ENCODE assay signal across 1 cellular context in genomic region chr10:71266147-71266917, GRCh38.
A peak's percentile ranks its signal among the peaks of the same experiment; 100 is the strongest.
TF ChIP-seq lines count a peak whose summit lies in the region.

No MANE protein-coding gene starts in this region.

TF ChIP-seq in HEK293, 187 proteins besides CTCF, POLR2A, EP300 and RAD21 (continued from another document and continues in another):
- TF ChIP-seq PRDM10 (tag by site-specific recombination; IDR thresholded peaks at IDR 0.05): peak; percentile 77
- TF ChIP-seq HIC1 (tag by site-specific recombination; IDR thresholded peaks at IDR 0.05): no peak
- no peak for TF ChIP-seq ZNF521 (tag by site-specific recombination; IDR thresholded peaks at IDR 0.05)
- TF ChIP-seq ZBTB6 (tag by site-specific recombination; IDR thresholded peaks at IDR 0.05): 0 out of 2 replicates have a peak, but pooled peaks have one; percentile 46
- TF ChIP-seq ZNF704 (tag by site-specific recombination; IDR thresholded peaks at IDR 0.05): no peak
- no peak for TF ChIP-seq ZNF664 (tag by site-specific recombination; IDR thresholded peaks at IDR 0.05)
- TF ChIP-seq ZNF530 (tag by site-specific recombination; IDR thresholded peaks at IDR 0.05; ENCODE audit: low read depth): no peak
- no peak for TF ChIP-seq ZNF248 (tag by site-specific recombination; IDR thresholded peaks at IDR 0.05)
- TF ChIP-seq PATZ1 (tag by site-specific recombination; IDR thresholded peaks at IDR 0.05): peak; percentile 99
- no peak for TF ChIP-seq ZFP41 (tag by site-specific recombination; IDR thresholded peaks at IDR 0.05; ENCODE audit: borderline replicate concordance)
- no peak for TF ChIP-seq ZNF223 (tag by site-specific recombination; IDR thresholded peaks at IDR 0.05)
- TF ChIP-seq ZNF626 (tag by site-specific recombination; IDR thresholded peaks at IDR 0.05): no peak
- no peak for TF ChIP-seq AEBP2 (tag by site-specific recombination; IDR thresholded peaks at IDR 0.05; ENCODE audit: borderline replicate concordance)
- TF ChIP-seq ZNF624 (tag by site-specific recombination; IDR thresholded peaks at IDR 0.05): no peak
- TF ChIP-seq HOXA7 (CRISPR knock-in tag; IDR thresholded peaks at IDR 0.05; ENCODE audit: borderline replicate concordance): no peak
- TF ChIP-seq ZNF621 (tag by site-specific recombination; IDR thresholded peaks at IDR 0.05): no peak
- TF ChIP-seq GLI4 (tag by site-specific recombination; IDR thresholded peaks at IDR 0.05): no peak
- TF ChIP-seq PBX3 (CRISPR knock-in tag; IDR thresholded peaks at IDR 0.05): no peak
- TF ChIP-seq KLF9 (tag by site-specific recombination; IDR thresholded peaks at IDR 0.05; ENCODE audit: low read depth): no peak
- no peak for TF ChIP-seq KLF7 (tag by site-specific recombination; IDR thresholded peaks at IDR 0.05; ENCODE audit: borderline replicate concordance)
- TF ChIP-seq ZNF785 (tag by site-specific recombination; IDR thresholded peaks at IDR 0.05): peak; percentile 48; the same call in 1 of the 2 replicates
- TF ChIP-seq ZNF561 (tag by site-specific recombination; IDR thresholded peaks at IDR 0.05; ENCODE audit: borderline replicate concordance): peak; percentile 76; the same call in 1 of the 2 replicates
- TF ChIP-seq ZNF239 (tag by site-specific recombination; IDR thresholded peaks at IDR 0.05): no peak
- no peak for TF ChIP-seq ZNF211 (tag by site-specific recombination; IDR thresholded peaks at IDR 0.05; ENCODE audit: low read depth)
- TF ChIP-seq ZNF10 (tag by site-specific recombination; IDR thresholded peaks at IDR 0.05): no peak
- peak; percentile 32; the same call in 1 of the 2 replicates for TF ChIP-seq ZNF580 (tag by site-specific recombination; IDR thresholded peaks at IDR 0.05)
- TF ChIP-seq ZNF585B (tag by site-specific recombination; IDR thresholded peaks at IDR 0.05): no peak
- TF ChIP-seq ZNF2 (tag by site-specific recombination; IDR thresholded peaks at IDR 0.05): peak; percentile 50; the same call in 1 of the 2 replicates
- no peak for TF ChIP-seq ZNF48 (tag by site-specific recombination; IDR thresholded peaks at IDR 0.05)
- no peak for TF ChIP-seq ZNF175 (tag by site-specific recombination; IDR thresholded peaks at IDR 0.05)
- no peak for TF ChIP-seq ZNF416 (tag by site-specific recombination; IDR thresholded peaks at IDR 0.05)
- no peak for TF ChIP-seq ZNF138 (tag by site-specific recombination; IDR thresholded peaks at IDR 0.05; ENCODE audit: borderline replicate concordance)
- TF ChIP-seq SP7 (tag by site-specific recombination; IDR thresholded peaks at IDR 0.05): peak; percentile 95
- TF ChIP-seq ZNF449 (tag by site-specific recombination; IDR thresholded peaks at IDR 0.05): no peak
- no peak for TF ChIP-seq ZNF133 (tag by site-specific recombination; IDR thresholded peaks at IDR 0.05)
- TF ChIP-seq ZNF670 (tag by site-specific recombination; IDR thresholded peaks at IDR 0.05; ENCODE audit: low read depth): no peak
- no peak for TF ChIP-seq ZNF214 (tag by site-specific recombination; IDR thresholded peaks at IDR 0.05; ENCODE audit: borderline replicate concordance)
- no peak for TF ChIP-seq ZNF23 (tag by site-specific recombination; IDR thresholded peaks at IDR 0.05; ENCODE audit: borderline replicate concordance)
- peak; percentile 86 for TF ChIP-seq ZBTB44 (tag by site-specific recombination; IDR thresholded peaks at IDR 0.05)
- TF ChIP-seq ZSCAN5A (tag by site-specific recombination; IDR thresholded peaks at IDR 0.05): no peak
- TF ChIP-seq ZNF623 (tag by site-specific recombination; IDR thresholded peaks at IDR 0.05): no peak
- TF ChIP-seq ZNF639 (tag by site-specific recombination; IDR thresholded peaks at IDR 0.05): no peak
